ENCODE assay signal across 10 cellular contexts in the genomic region with DNA sequence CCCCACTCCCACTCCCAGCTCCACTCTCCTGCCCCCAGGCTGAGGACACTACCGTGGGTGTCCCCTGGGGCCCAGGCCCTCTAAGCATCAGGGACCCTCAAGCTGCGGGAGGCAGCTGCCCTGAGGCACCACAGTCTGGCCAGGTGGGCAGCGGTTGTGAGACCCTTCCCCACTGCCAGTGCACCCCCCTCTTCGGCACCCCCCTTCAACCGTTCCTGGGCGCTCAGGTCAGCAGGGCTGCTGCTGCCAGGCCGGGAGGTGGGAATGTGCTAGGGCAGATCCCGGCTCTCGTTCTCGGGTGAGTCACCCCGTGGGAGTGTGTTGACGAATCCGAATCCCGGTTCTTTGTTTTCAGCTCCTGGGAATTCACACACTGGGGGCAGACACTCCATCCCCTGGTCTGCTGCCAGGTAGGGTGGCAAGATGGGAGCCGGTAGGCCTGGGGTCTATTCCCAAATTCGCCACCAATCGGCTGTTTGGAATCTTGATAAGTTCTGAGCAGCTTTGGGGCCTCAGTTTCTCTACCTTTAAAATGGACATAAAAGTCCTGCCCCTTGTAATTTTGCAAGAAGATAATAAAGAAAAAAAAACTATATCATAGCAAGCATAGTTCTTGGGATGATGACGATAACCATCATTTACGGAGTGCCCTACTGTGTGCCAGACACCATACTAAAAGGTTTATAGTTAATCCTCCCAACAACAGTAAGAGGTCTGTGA. TPM values are rescaled to one million over a fixed set of nuclear protein-coding genes. Genes with fewer than 3 reads are reported as not detected.
DNase-seq lines count a peak whose midpoint lies in the region; ATAC-seq and TF ChIP-seq lines count a peak whose summit lies in the region.
"Had no signal": no experiment of that assay in that cellular context is flagged by ENCODE, and none has a peak within 500 bp of the region (broad histone marks: within the 10 kb centered on the region; RNA-seq: fewer than 3 reads in every experiment).

No MANE protein-coding gene starts in this region.

- POLR2A ChIA-PET in WTC11 (lab: Charles Lee), result no interaction called here

- H3K4me1 ChIP-seq in uterus, result no peaks in the 10 kb centered on the region
- H3K4me1 ChIP-seq in neural progenitor cell, result peaks cover 19% of the 10 kb centered on the region

- H3K27ac Mint-ChIP-seq in WTC11 (no peak overlapping the region), neural progenitor cell (no peak overlapping the region)

- H3K4me1 Mint-ChIP-seq in WTC11 (0 out of 2 replicates have a peak, but pooled peaks cover 3% of the 10 kb centered on the region), neural progenitor cell (peaks cover 38% of the 10 kb centered on the region)

- no peak overlapping the region for H3K9ac ChIP-seq in neural progenitor cell

- H3K27ac ChIP-seq in uterus (peak overlapping the region; percentile 84 to 85), neural progenitor cell (no peak overlapping the region)

- ATAC-seq in WTC11, result no peak

- H3K4me3 Mint-ChIP-seq in WTC11 (no peak overlapping the region), neural progenitor cell (no peak overlapping the region)

- no peaks in the 10 kb centered on the region for H3K27me3 ChIP-seq in uterus
- no peaks in the 10 kb centered on the region for H3K27me3 ChIP-seq in neural progenitor cell

- no peak overlapping the region for H2AFZ ChIP-seq in neural progenitor cell (replicated peaks)

- H3K9me3 Mint-ChIP-seq in WTC11, result no peaks in the 10 kb centered on the region
- no peaks in the 10 kb centered on the region for H3K9me3 Mint-ChIP-seq in neural progenitor cell

- no peaks in the 10 kb centered on the region for H3K27me3 Mint-ChIP-seq in WTC11 (ENCODE audit: low read depth)
- peaks cover 16% of the 10 kb centered on the region for H3K27me3 Mint-ChIP-seq in neural progenitor cell (ENCODE audit: insufficient read depth, low read depth)

- H3K9me3 ChIP-seq in uterus (no peaks in the 10 kb centered on the region), neural progenitor cell (ENCODE audit: low read depth) (no peaks in the 10 kb centered on the region)

- H3F3A ChIP-seq in neural progenitor cell (ENCODE audit: low read depth), result peaks cover 6% of the 10 kb centered on the region

- no peak for TF ChIP-seq POLR2A in uterus (IDR thresholded peaks at IDR 0.05)

- TF ChIP-seq CTCF in WTC11 (IDR thresholded peaks at IDR 0.05), result no peak
- TF ChIP-seq CTCF in uterus (IDR thresholded peaks at IDR 0.05), result peak in 1 of 4 experiments; percentile 14
- TF ChIP-seq CTCF in neural progenitor cell (IDR thresholded peaks at IDR 0.05), result no peak

- H3K4me3 ChIP-seq in uterus (no peak overlapping the region), neural progenitor cell (no peak overlapping the region)

- CTCF ChIA-PET in WTC11 (lab: Charles Lee), result interaction anchor here (0.7 to 1.3 kb wide), 2 partner anchors 43 to 85 kb away, joined by 3 read pairs; no protein-coding TSS in a partner anchor

- H3K4me2 ChIP-seq in neural progenitor cell, result no peak overlapping the region

- H3K79me2 ChIP-seq in neural progenitor cell (ENCODE audit: low read depth), result no peaks in the 10 kb centered on the region

- no peaks in the 10 kb centered on the region for H3K36me3 Mint-ChIP-seq in WTC11
- no peaks in the 10 kb centered on the region for H3K36me3 Mint-ChIP-seq in neural progenitor cell

- DNase-seq in DMS53 (lab: John Stamatoyannopoulos, UW), result peak; percentile 54
- DNase-seq in DMS53 treated with DMSO at 0.1 percent for 48 hours (lab: John Stamatoyannopoulos, UW; ENCODE audit: unreplicated experiment), result no peak
- DNase-seq in WTC11 (ENCODE audit: low spot score), result no peak
- DNase-seq in glomerular visceral epithelial cell (ENCODE audit: extremely low spot score), result peak; percentile 58
- peak; percentile 78 to 92 for DNase-seq in uterus
- DNase-seq in HuH-7.5 (ENCODE audit: low spot score), result no peak
- DNase-seq in inferior parietal cortex (ENCODE audit: extremely low spot score), result no peak
- DNase-seq in neural progenitor cell (ENCODE audit: low spot score), result no peak
- DNase-seq: 8988T, MV-4-11 had no signal

- no peaks in the 10 kb centered on the region for H4K20me1 ChIP-seq in neural progenitor cell (ENCODE audit: low read depth)

- intact Hi-C loops in uterus (cut with DNase I; ENCODE audit: low total_unique reads), result no loop called here

- H3K36me3 ChIP-seq in uterus (no peaks in the 10 kb centered on the region), neural progenitor cell (no peaks in the 10 kb centered on the region)

TF ChIP-seq in WTC11, 78 proteins besides CTCF, POLR2A, EP300 and RAD21:
- TF ChIP-seq, protein P1, sequence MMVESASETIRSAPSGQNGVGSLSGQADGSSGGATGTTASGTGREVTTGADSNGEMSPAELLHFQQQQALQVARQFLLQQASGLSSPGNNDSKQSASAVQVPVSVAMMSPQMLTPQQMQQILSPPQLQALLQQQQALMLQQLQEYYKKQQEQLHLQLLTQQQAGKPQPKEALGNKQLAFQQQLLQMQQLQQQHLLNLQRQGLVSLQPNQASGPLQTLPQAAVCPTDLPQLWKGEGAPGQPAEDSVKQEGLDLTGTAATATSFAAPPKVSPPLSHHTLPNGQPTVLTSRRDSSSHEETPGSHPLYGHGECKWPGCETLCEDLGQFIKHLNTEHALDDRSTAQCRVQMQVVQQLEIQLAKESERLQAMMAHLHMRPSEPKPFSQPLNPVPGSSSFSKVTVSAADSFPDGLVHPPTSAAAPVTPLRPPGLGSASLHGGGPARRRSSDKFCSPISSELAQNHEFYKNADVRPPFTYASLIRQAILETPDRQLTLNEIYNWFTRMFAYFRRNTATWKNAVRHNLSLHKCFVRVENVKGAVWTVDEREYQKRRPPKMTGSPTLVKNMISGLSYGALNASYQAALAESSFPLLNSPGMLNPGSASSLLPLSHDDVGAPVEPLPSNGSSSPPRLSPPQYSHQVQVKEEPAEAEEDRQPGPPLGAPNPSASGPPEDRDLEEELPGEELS (CRISPR knock-in tag; IDR thresholded peaks at IDR 0.05), result no peak
- TF ChIP-seq GTF2I (CRISPR knock-in tag; conservative IDR thresholded peaks at IDR 0.05), result 0 out of 2 replicates have a peak, but pooled peaks have one; percentile 34

RNA-seq across cellular contexts. Expression of a gene that starts 28.5 kb away (rescaled TPM):
- total RNA-seq in WTC11 (2021), result 6.9 to 11.7 TPM (median 8.7 TPM) in 3 replicates
- 10 to 100 TPM in 1 of 4 donors, 1 to 10 TPM in 2, under 1 TPM in 1; 0.59 to 49.2 (median 3.9) TPM for total RNA-seq in uterus
- total RNA-seq in neural progenitor cell (ENCODE audit: low replicate concordance), result 3.4 and 10.1 TPM in 2 replicates

Comparison
In these comparisons a context has a peak if more than half of its experiments do, and no peak if none do; other contexts are left out.
1. DNase-seq: peak in DMS53 (single experiment), glomerular visceral epithelial cell (single experiment) and uterus (2 of 2); none in DMS53 treated with DMSO at 0.1 percent for 48 hours (single experiment), WTC11 (single experiment), HuH-7.5 (single experiment), inferior parietal cortex (single experiment) and neural progenitor cell (single experiment).